Comparison of ENCODE assay signal across 1 cellular context in the genomic region with DNA sequence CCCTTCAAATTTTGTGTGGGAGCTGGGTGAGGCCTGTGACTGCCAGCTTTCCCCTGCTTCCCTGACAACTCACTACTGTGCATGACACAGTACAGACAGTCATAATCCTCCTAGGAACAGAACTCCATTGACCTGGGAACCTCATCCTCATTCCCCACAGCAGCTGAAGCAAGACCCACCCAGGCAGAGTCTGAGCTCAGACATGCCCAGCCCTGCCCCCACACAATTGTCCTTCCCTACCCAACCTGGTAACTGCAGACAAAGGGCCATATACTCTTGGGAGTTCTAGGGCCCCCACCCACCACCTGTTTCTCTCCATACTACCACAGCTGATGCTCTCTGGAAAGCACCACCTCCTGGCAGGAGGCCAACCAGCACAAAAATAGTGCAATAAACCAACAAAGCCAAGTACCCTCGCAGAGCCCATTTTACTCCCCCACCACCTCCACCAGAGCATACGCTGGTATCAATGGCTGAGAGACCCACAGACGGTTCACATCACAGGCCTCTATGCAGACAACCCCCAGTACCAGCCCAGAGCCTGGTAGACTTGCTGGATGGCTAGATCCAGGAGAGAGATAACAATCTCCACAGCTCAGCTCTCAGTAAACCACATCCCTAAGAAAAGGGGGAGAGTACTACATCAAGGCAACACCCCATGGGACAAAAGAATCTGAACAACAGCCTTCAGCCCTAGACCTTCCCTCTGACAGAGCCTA.
TF ChIP-seq lines count a peak whose summit lies in the region.

No MANE protein-coding gene starts in this region.

TF ChIP-seq in GM23338, 12 proteins besides CTCF, POLR2A, EP300 and RAD21 (continued from another document):
- no peak for TF ChIP-seq EZH2 (IDR thresholded peaks at IDR 0.05; ENCODE audit: low read depth, unreplicated experiment)
